ENCODE assay signal across 25 cellular contexts in the genomic region with DNA sequence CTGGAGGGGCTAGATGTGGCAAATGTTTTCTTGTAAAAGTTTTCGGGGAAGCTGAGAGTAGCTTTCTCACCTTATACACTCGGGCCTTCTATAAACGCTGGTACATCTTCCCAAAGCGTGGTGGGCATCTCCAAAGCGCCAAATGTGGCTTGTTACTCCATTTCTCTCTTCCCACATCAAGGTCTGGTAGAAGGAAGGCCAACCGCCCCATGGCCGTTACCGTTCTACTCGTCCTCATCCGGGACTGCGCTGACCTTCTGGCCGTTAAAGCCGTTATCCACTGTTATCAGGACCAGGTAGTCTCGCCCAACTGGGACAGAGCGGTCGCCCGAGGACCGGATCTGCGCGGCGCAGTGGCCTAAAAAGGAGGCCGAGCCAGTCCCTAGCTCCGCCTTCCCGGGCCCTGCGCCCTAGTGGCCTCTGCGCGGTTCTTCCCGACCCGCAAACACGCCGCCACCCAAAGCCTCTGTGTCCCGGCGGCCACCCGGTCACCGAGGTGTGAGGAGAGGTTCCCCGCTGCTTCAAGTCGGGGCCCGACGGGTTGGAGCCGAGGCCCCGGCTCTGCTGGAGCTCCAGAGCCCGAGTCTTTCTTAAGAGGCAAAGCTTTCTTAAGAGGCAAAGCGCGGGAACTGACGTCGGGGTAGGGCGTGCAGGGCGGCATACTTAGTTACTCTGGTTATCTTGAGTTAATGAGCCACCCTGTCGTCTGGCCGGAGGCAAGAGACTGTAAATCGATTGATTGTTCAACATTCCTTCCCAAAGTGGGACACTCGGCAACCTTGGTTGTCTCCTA.
A peak's percentile ranks its signal among the peaks of the same experiment; 100 is the strongest.
DNase-seq lines count a peak whose midpoint lies in the region; ATAC-seq, FAIRE-seq and TF ChIP-seq lines count a peak whose summit lies in the region.
"Had no signal": no experiment of that assay in that cellular context is flagged by ENCODE, and none has a peak within 500 bp of the region (broad histone marks: within the 10 kb centered on the region; RNA-seq: fewer than 3 reads in every experiment).

No MANE protein-coding gene starts in this region.

- H3K27ac Mint-ChIP-seq in activated naive CD8-positive, alpha-beta T cell treated with anti-CD3 and anti-CD28 coated beads for 36 hours: no peak overlapping the region
- H3K27ac Mint-ChIP-seq in activated naive CD8-positive, alpha-beta T cell treated with anti-CD3 and anti-CD28 coated beads, Interleukin-2, amount 50 U/mL, for 24 hours: no peak overlapping the region
- H3K27ac Mint-ChIP-seq in endodermal cell: peak overlapping the region; percentile 92
- H3K27ac Mint-ChIP-seq in type B pancreatic cell: peak overlapping the region; percentile 55
- H3K27ac Mint-ChIP-seq: activated naive CD4-positive, alpha-beta T cell treated with anti-CD3 and anti-CD28 coated beads, Interleukin-2, amount 10 ng/mL, durations not matched to agents 7 days and 5 days; dendritic cell treated with granulocyte-macrophage colony-stimulating factor and Interleukin-4, amounts not matched to agents 40 ng/mL and 50 ng/mL, for 4 days; natural killer cell; stimulated activated memory B cell treated with anti-CD40 and anti-IgM and Interleukin-4, amounts not matched to agents 10 μg/mL and 1 μg/mL and 100 μg/mL, for 72 hours had no signal

- peak; percentile 40 for TF ChIP-seq CTCF in endodermal cell (conservative IDR thresholded peaks at IDR 0.05)
- no peak for TF ChIP-seq CTCF in kidney (IDR thresholded peaks at IDR 0.05; ENCODE audit: borderline replicate concordance, extremely low read depth, insufficient read depth)
- TF ChIP-seq CTCF in type B pancreatic cell (conservative IDR thresholded peaks at IDR 0.05): no peak

- no peak for FAIRE-seq in kidney (lab: Jason Lieb, UNC)
- FAIRE-seq: endothelial cell of umbilical vein, H54 had no signal

- no peak for ATAC-seq in activated naive CD8-positive, alpha-beta T cell treated with anti-CD3 and anti-CD28 coated beads, Interleukin-2, amount 50 U/mL, for 24 hours
- ATAC-seq in GM21423 (IDR thresholded peaks at IDR 0.05; ENCODE audit: unreplicated experiment): no peak
- no peak for ATAC-seq in HG03045 (IDR thresholded peaks at IDR 0.05; ENCODE audit: unreplicated experiment)
- ATAC-seq: natural killer cell; stimulated activated memory B cell treated with anti-CD40 and anti-IgM and Interleukin-4, amounts not matched to agents 10 μg/mL and 1 μg/mL and 100 μg/mL, for 72 hours had no signal

- H3K4me1 Mint-ChIP-seq in activated naive CD8-positive, alpha-beta T cell treated with anti-CD3 and anti-CD28 coated beads for 36 hours: peaks cover 2% of the 10 kb centered on the region
- H3K4me1 Mint-ChIP-seq in activated naive CD8-positive, alpha-beta T cell treated with anti-CD3 and anti-CD28 coated beads, Interleukin-2, amount 50 U/mL, for 24 hours: no peaks in the 10 kb centered on the region
- H3K4me1 Mint-ChIP-seq in endodermal cell (peaks cover 23% of the 10 kb centered on the region), type B pancreatic cell (ENCODE audit: unreplicated experiment) (peaks cover 12% of the 10 kb centered on the region)
- H3K4me1 Mint-ChIP-seq: activated naive CD4-positive, alpha-beta T cell treated with anti-CD3 and anti-CD28 coated beads, Interleukin-2, amount 10 ng/mL, durations not matched to agents 7 days and 5 days; natural killer cell; stimulated activated memory B cell treated with anti-CD40 and anti-IgM and Interleukin-4, amounts not matched to agents 10 μg/mL and 1 μg/mL and 100 μg/mL, for 72 hours had no signal

- H3K9ac ChIP-seq in endodermal cell (ENCODE audit: extremely low read depth, low read length, poor library complexity, severe bottlenecking) (no peak overlapping the region), kidney (ENCODE audit: low read length in 2 of 2) (no peak overlapping the region)

- H3K9me3 ChIP-seq in endodermal cell (ENCODE audit: control insufficient read depth, low read length) (no peaks in the 10 kb centered on the region), kidney (ENCODE audit: control insufficient read depth in 1 of 2, low read length in 2 of 2) (no peaks in the 10 kb centered on the region)
- H3K9me3 ChIP-seq: SJSA1 had no signal

- intact Hi-C loops in kidney (cut with DNase I): no loop called here

- H3K27ac ChIP-seq in endodermal cell (ENCODE audit: low read depth, low read length) (no peak overlapping the region), kidney (ENCODE audit: low read depth in 2 of 2, low read length in 2 of 2) (no peak overlapping the region)
- H3K27ac ChIP-seq: cardiac muscle cell, SJSA1, tibial artery had no signal

- H3K36me3 ChIP-seq in endodermal cell (ENCODE audit: control insufficient read depth, insufficient read depth, low read length): no peaks in the 10 kb centered on the region
- no peaks in the 10 kb centered on the region for H3K36me3 ChIP-seq in kidney (ENCODE audit: control insufficient read depth in 1 of 2, insufficient read depth in 2 of 2, low read length in 2 of 2)
- H3K36me3 ChIP-seq: cardiac muscle cell, SJSA1, tibial artery had no signal

- H3K27me3 Mint-ChIP-seq in activated naive CD8-positive, alpha-beta T cell treated with anti-CD3 and anti-CD28 coated beads for 36 hours: peaks cover 80% of the 10 kb centered on the region
- H3K27me3 Mint-ChIP-seq in activated naive CD8-positive, alpha-beta T cell treated with anti-CD3 and anti-CD28 coated beads, Interleukin-2, amount 50 U/mL, for 24 hours: peaks cover 53% of the 10 kb centered on the region
- H3K27me3 Mint-ChIP-seq in endodermal cell (ENCODE audit: insufficient read depth) (peaks cover 25% of the 10 kb centered on the region), type B pancreatic cell (no peaks in the 10 kb centered on the region)

- peak; percentile 11 for DNase-seq in activated naive CD8-positive, alpha-beta T cell treated with anti-CD3 and anti-CD28 coated beads for 36 hours
- no peak for DNase-seq in activated naive CD8-positive, alpha-beta T cell treated with anti-CD3 and anti-CD28 coated beads, Interleukin-2, amount 50 U/mL, for 24 hours
- DNase-seq in endodermal cell: peak; percentile 87
- DNase-seq in kidney: peak; percentile 58
- no peak for DNase-seq in type B pancreatic cell (ENCODE audit: extremely low spot score, unreplicated experiment)
- no peak for DNase-seq in foreskin melanocyte
- DNase-seq: activated naive CD4-positive, alpha-beta T cell treated with anti-CD3 and anti-CD28 coated beads, Interleukin-2, amount 10 ng/mL, durations not matched to agents 7 days and 5 days; AML-193; anterior cingulate cortex; head of caudate nucleus; KBM-7; mesenchymal stem cell; natural killer cell; NCI-H1436; NCI-H524 treated with DMSO at 0.1 percent for 48 hours; T-helper 1 cell; tibial artery had no signal

- H3K4me3 ChIP-seq in endodermal cell (ENCODE audit: low read length) (no peak overlapping the region), kidney (ENCODE audit: low read length in 2 of 2) (no peak overlapping the region)
- H3K4me3 ChIP-seq: cardiac muscle cell, SJSA1, tibial artery had no signal

- H3K4me1 ChIP-seq in endodermal cell (ENCODE audit: control insufficient read depth, insufficient read depth, low read length): peaks cover 6% of the 10 kb centered on the region
- H3K4me1 ChIP-seq in kidney (ENCODE audit: control insufficient read depth in 1 of 2, insufficient read depth in 1 of 2, low read depth in 1 of 2, low read length in 2 of 2): no peaks in the 10 kb centered on the region
- H3K4me1 ChIP-seq: SJSA1, tibial artery had no signal

- H3K27me3 ChIP-seq in endodermal cell (ENCODE audit: control insufficient read depth, insufficient read depth, low read length, poor library complexity, severe bottlenecking): no peaks in the 10 kb centered on the region
- H3K27me3 ChIP-seq: cardiac muscle cell, SJSA1 had no signal

- peaks cover 6% of the 10 kb centered on the region for H3K9me3 Mint-ChIP-seq in activated naive CD8-positive, alpha-beta T cell treated with anti-CD3 and anti-CD28 coated beads for 36 hours
- peaks cover 6% of the 10 kb centered on the region for H3K9me3 Mint-ChIP-seq in activated naive CD8-positive, alpha-beta T cell treated with anti-CD3 and anti-CD28 coated beads, Interleukin-2, amount 50 U/mL, for 24 hours
- no peaks in the 10 kb centered on the region for H3K9me3 Mint-ChIP-seq in endodermal cell
- H3K9me3 Mint-ChIP-seq in type B pancreatic cell: no peaks in the 10 kb centered on the region
- H3K9me3 Mint-ChIP-seq: activated naive CD4-positive, alpha-beta T cell treated with anti-CD3 and anti-CD28 coated beads, Interleukin-2, amount 10 ng/mL, durations not matched to agents 7 days and 5 days; dendritic cell treated with granulocyte-macrophage colony-stimulating factor and Interleukin-4, amounts not matched to agents 40 ng/mL and 50 ng/mL, for 4 days had no signal

- H3K36me3 Mint-ChIP-seq in activated naive CD8-positive, alpha-beta T cell treated with anti-CD3 and anti-CD28 coated beads for 36 hours: no peaks in the 10 kb centered on the region
- H3K36me3 Mint-ChIP-seq in activated naive CD8-positive, alpha-beta T cell treated with anti-CD3 and anti-CD28 coated beads, Interleukin-2, amount 50 U/mL, for 24 hours (ENCODE audit: low read depth): no peaks in the 10 kb centered on the region
- H3K36me3 Mint-ChIP-seq in endodermal cell (ENCODE audit: low read depth): peaks cover 1% of the 10 kb centered on the region
- H3K36me3 Mint-ChIP-seq in type B pancreatic cell: no peaks in the 10 kb centered on the region
- H3K36me3 Mint-ChIP-seq: activated naive CD4-positive, alpha-beta T cell treated with anti-CD3 and anti-CD28 coated beads, Interleukin-2, amount 10 ng/mL, durations not matched to agents 7 days and 5 days; stimulated activated memory B cell treated with anti-CD40 and anti-IgM and Interleukin-4, amounts not matched to agents 10 μg/mL and 1 μg/mL and 100 μg/mL, for 72 hours had no signal

- WGBS in endodermal cell (ENCODE audit: insufficient coverage in 1 of 2, insufficient read length in 1 of 2), 2 experiments: 90 to 92% methylated on average over 24 to 52 of the region's 52 CpGs

- H3K4me3 Mint-ChIP-seq in activated naive CD8-positive, alpha-beta T cell treated with anti-CD3 and anti-CD28 coated beads for 36 hours: no peak overlapping the region
- no peak overlapping the region for H3K4me3 Mint-ChIP-seq in activated naive CD8-positive, alpha-beta T cell treated with anti-CD3 and anti-CD28 coated beads, Interleukin-2, amount 50 U/mL, for 24 hours
- peak overlapping the region; percentile 64 for H3K4me3 Mint-ChIP-seq in endodermal cell
- H3K4me3 Mint-ChIP-seq in type B pancreatic cell: peak overlapping the region; percentile 83
- H3K4me3 Mint-ChIP-seq: activated naive CD4-positive, alpha-beta T cell treated with anti-CD3 and anti-CD28 coated beads, Interleukin-2, amount 10 ng/mL, durations not matched to agents 7 days and 5 days; dendritic cell treated with granulocyte-macrophage colony-stimulating factor and Interleukin-4, amounts not matched to agents 40 ng/mL and 50 ng/mL, for 4 days; natural killer cell; stimulated activated memory B cell treated with anti-CD40 and anti-IgM and Interleukin-4, amounts not matched to agents 10 μg/mL and 1 μg/mL and 100 μg/mL, for 72 hours had no signal

Comparison
In these comparisons a context has a peak if more than half of its experiments do, and no peak if none do; other contexts are left out.
1. DNase-seq: peak in activated naive CD8-positive, alpha-beta T cell treated with anti-CD3 and anti-CD28 coated beads for 36 hours (single experiment), endodermal cell (single experiment) and kidney (single experiment); none in activated naive CD8-positive, alpha-beta T cell treated with anti-CD3 and anti-CD28 coated beads, Interleukin-2, amount 50 U/mL, for 24 hours (single experiment), type B pancreatic cell (single experiment) and foreskin melanocyte (single experiment).
2. H3K27ac Mint-ChIP-seq: peak in endodermal cell (single experiment) and type B pancreatic cell (single experiment); none in activated naive CD8-positive, alpha-beta T cell treated with anti-CD3 and anti-CD28 coated beads for 36 hours (single experiment) and activated naive CD8-positive, alpha-beta T cell treated with anti-CD3 and anti-CD28 coated beads, Interleukin-2, amount 50 U/mL, for 24 hours (single experiment).
3. H3K4me3 Mint-ChIP-seq: peak in endodermal cell (single experiment) and type B pancreatic cell (single experiment); none in activated naive CD8-positive, alpha-beta T cell treated with anti-CD3 and anti-CD28 coated beads for 36 hours (single experiment) and activated naive CD8-positive, alpha-beta T cell treated with anti-CD3 and anti-CD28 coated beads, Interleukin-2, amount 50 U/mL, for 24 hours (single experiment).